8 cellular contexts compared by ENCODE assay signal in the genomic region with DNA sequence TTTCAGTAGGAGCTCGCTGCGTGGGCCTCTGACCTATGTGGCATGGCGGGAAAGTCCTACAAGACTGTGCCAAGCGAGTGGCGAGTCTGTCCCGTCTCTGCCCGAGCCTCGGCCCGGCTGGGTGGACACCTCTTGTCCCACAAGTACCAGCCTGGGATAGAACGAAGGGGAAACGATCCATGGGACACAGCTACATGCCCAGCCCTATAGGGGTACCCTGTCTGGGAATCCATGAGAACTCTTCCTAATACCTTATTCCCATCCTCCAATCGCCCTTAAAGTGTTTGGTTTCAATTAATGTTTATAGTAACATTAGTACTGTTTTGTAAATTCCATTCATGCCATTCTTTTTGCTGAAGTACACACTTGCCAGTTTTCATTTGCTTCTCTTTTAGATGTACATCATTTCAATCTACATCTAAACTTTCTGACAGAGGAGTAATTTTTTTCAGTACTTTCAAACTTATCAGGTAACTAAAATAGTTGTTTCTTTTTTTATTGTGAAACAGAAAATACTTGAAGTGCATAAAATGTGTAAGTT. TPM values are rescaled to one million over a fixed set of nuclear protein-coding genes. Genes with fewer than 3 reads are reported as not detected.
DNase-seq lines count a peak whose midpoint lies in the region; ATAC-seq, FAIRE-seq and TF ChIP-seq lines count a peak whose summit lies in the region.

No MANE protein-coding gene starts in this region.

- intact Hi-C loops in left cardiac atrium (cut with DNase I): loop anchor here in 1 of 2 donors (10.0 kb wide), 1 partner anchor 76 kb away; a partner anchor contains a TSS
- intact Hi-C loops in GM12878 (cut with micrococcal nuclease; ENCODE audit: unreplicated experiment): loop anchor here (1.0 to 5.0 kb wide), 2 partner anchors 11 to 67 kb away; a partner anchor contains a TSS
- intact Hi-C loops in lower leg skin (cut with DNase I; ENCODE audit: low total_unique reads): no loop called here

- H3K4me3 ChIP-seq in cardiac muscle cell: peak overlapping the region; percentile 79
- peak overlapping the region; percentile 79 for H3K4me3 ChIP-seq in GM12878
- H3K4me3 ChIP-seq in lower leg skin (ENCODE audit: low read depth, poor library complexity, severe bottlenecking): peak overlapping the region; percentile 86
- peak overlapping the region; percentile 76 for H3K4me3 ChIP-seq in urinary bladder (ENCODE audit: low read depth, low read length)

- H3K9ac ChIP-seq in GM12878 (ENCODE audit: control insufficient read depth, insufficient read depth, low read length): peak overlapping the region; percentile 71

- DNase-seq in cardiac muscle cell (ENCODE audit: low read depth in 1 of 2, low spot score in 1 of 2) (no peak), left cardiac atrium (no peak), GM12878 (ENCODE audit: low read depth, low spot score) (no peak), lower leg skin (ENCODE audit: low spot score in 2 of 2) (no peak), amygdala (lab: John Stamatoyannopoulos, UW) (no peak), DMS 273 (lab: John Stamatoyannopoulos, UW; ENCODE audit: unreplicated experiment) (no peak), EL (no peak)

- CTCF ChIA-PET in GM12878 (lab: Yijun Ruan, JAX): interaction anchor here (0.6 to 1.1 kb wide), 2 partner anchors 10 to 12 kb away, joined by 3 read pairs; a partner anchor contains a TSS

- in situ Hi-C loops in GM12878 (cut with MboI): no loop called here

- 22% methylated on average over 11 of the region's 12 CpGs for WGBS in GM12878 (ENCODE audit: insufficient coverage, insufficient replicate concordance, low lambda C conversion rate, missing lambda C conversion rate)
- 4 to 13% methylated on average over 10 to 12 of the region's 12 CpGs for WGBS in lower leg skin, 2 donors
- WGBS in urinary bladder: 9% methylated on average over 12 of the region's 12 CpGs

- FAIRE-seq in GM12878 (lab: Jason Lieb, UNC): no peak

- H3K36me3 ChIP-seq in cardiac muscle cell (no peaks in the 10 kb centered on the region), GM12878 (ENCODE audit: control insufficient read depth in 2 of 2, insufficient read depth in 2 of 2, low read length in 1 of 2) (peaks cover 0 to 3% of the 10 kb centered on the region in 2 experiments; a peak in 1 of 4 replicates), urinary bladder (ENCODE audit: insufficient read depth) (peaks cover 2% of the 10 kb centered on the region)

- no peak for TF ChIP-seq CTCF in cardiac muscle cell (IDR thresholded peaks at IDR 0.05; ENCODE audit: low read depth, low read length)
- no peak for TF ChIP-seq CTCF in GM12878 (IDR thresholded peaks at IDR 0.05 in 2 of 3, conservative IDR thresholded peaks at IDR 0.05 in 1 of 3; ENCODE audit: control insufficient read depth in 2 of 3, extremely low read depth in 1 of 3, insufficient read depth in 1 of 3, low read depth in 3 of 3, low read length in 3 of 3)
- TF ChIP-seq CTCF in lower leg skin (IDR thresholded peaks at IDR 0.05): no peak

- POLR2A ChIA-PET in GM12878 (lab: Charles Lee): interaction anchor here (3.3 kb wide), 1 partner anchor 11 kb away, joined by 37 read pairs; a partner anchor contains a TSS

- SMC1A ChIA-PET in GM12878 (lab: Charles Lee; ENCODE audit: uncharacterized antibody, unreplicated experiment): interaction anchor here (4.6 kb wide), 1 partner anchor 11 kb away, joined by 37 read pairs; a partner anchor contains a TSS

- no peaks in the 10 kb centered on the region for H3K9me3 ChIP-seq in cardiac muscle cell (ENCODE audit: low read depth)
- H3K9me3 ChIP-seq in GM12878 (replicated peaks; ENCODE audit: control insufficient read depth, insufficient read depth, low read length): peaks cover 19% of the 10 kb centered on the region

- TF ChIP-seq EP300 in GM12878 (IDR thresholded peaks at IDR 0.05; ENCODE audit: borderline replicate concordance in 1 of 2, control insufficient read depth in 1 of 2, low read depth in 2 of 2, low read length in 2 of 2): no peak

- H3K27me3 ChIP-seq in cardiac muscle cell (no peaks in the 10 kb centered on the region), GM12878 (replicated peaks in 1 of 2; ENCODE audit: control insufficient read depth in 2 of 2, insufficient read depth in 2 of 2, low read length in 1 of 2) (no peaks in the 10 kb centered on the region)

- no peak for ATAC-seq in left cardiac atrium
- no peak for ATAC-seq in GM12878

- peak overlapping the region; percentile 90 for H3K4me2 ChIP-seq in GM12878 (ENCODE audit: control insufficient read depth, insufficient read depth)

- H3K4me1 ChIP-seq in cardiac muscle cell (ENCODE audit: low read depth): no peaks in the 10 kb centered on the region
- H3K4me1 ChIP-seq in GM12878 (ENCODE audit: control insufficient read depth, insufficient read depth, low read length): 0 out of 2 replicates have a peak, but pooled peaks cover 3% of the 10 kb centered on the region
- peaks cover 2% of the 10 kb centered on the region for H3K4me1 ChIP-seq in urinary bladder (ENCODE audit: insufficient read depth)

- no peaks in the 10 kb centered on the region for H4K20me1 ChIP-seq in GM12878 (ENCODE audit: control insufficient read depth, insufficient read depth)

- BruUV-seq in GM12878 (replicated peaks; lab: Mats Ljungman, UMichigan): TSS peak; percentile 77

- H3K79me2 ChIP-seq in GM12878 (ENCODE audit: control insufficient read depth, insufficient read depth, low read length): 0 out of 2 replicates have a peak, but pooled peaks cover 2% of the 10 kb centered on the region

- TF ChIP-seq RAD21 in GM12878 (IDR thresholded peaks at IDR 0.05; ENCODE audit: insufficient read depth, low read depth, low read length): no peak

- TF ChIP-seq POLR2A in GM12878 (IDR thresholded peaks at IDR 0.05; ENCODE audit: low read depth, low read length) (no peak), lower leg skin (IDR thresholded peaks at IDR 0.05) (no peak)

- RAD21 ChIA-PET in GM12878 (lab: Charles Lee; ENCODE audit: unreplicated experiment): interaction anchor here (3.0 kb wide), 1 partner anchor 11 kb away, joined by 38 read pairs; a partner anchor contains a TSS

- H3K27ac ChIP-seq in cardiac muscle cell (peak overlapping the region; percentile 97), GM12878 (ENCODE audit: control insufficient read depth, insufficient read depth) (peak overlapping the region; percentile 69), urinary bladder (ENCODE audit: low read depth) (no peak overlapping the region)

- H2AFZ ChIP-seq in GM12878 (ENCODE audit: control insufficient read depth, low read depth, low read length): peak overlapping the region; percentile 83

TF ChIP-seq in GM12878, 131 proteins besides CTCF, POLR2A, EP300 and RAD21 (continues in another document):
- no peak for TF ChIP-seq ZNF384 (IDR thresholded peaks at IDR 0.05; ENCODE audit: borderline replicate concordance, low read depth, low read length)

RNA-seq across cellular contexts. Expression of a gene that starts 0.7 kb away (rescaled TPM):
- total RNA-seq in cardiac muscle cell (14.7 and 25.3 TPM in 2 replicates), left cardiac atrium (1 to 10 TPM; 6.1 to 8.7 TPM), GM12878 (2014; rRNA removed) (3.1 and 3.2 TPM in 2 replicates), GM12878 (2014; rRNA removed; fragmentation: Illumina TruSeq; extraction: Trizol) (5.2 and 5.3 TPM in 2 replicates), GM12878 (2021) (2.5 and 2.9 TPM in 2 replicates), lower leg skin (1 to 10 TPM; 3.5 to 9.1 (median 4.2) TPM), urinary bladder (20.1 TPM)
- polyA plus RNA-seq in cardiac muscle cell (13.5 and 14.9 TPM in 2 replicates), GM12878 (2011; rRNA removed) (0.87 and 1.7 TPM in 2 replicates), GM12878 (2014; fragmentation: Illumina TruSeq; extraction: Trizol) (2.7 and 3.7 TPM in 2 replicates), GM12878 (2014; fragmentation: Nextera tagmentation; extraction: Ambion mirVana) (1 to 10 TPM; 1.6 to 2.5 TPM), GM12878 (2014; rRNA removed) (1.6 and 2.1 TPM in 2 replicates), GM12878 (2016; fragmentation: Nextera tagmentation; extraction: Ambion mirVana) (1 to 10 TPM; 3.2 to 4.2 TPM), urinary bladder (4.1 TPM)
- total RNA-seq in GM12878 (2013; cell fraction: nucleolus; rRNA removed): 19.7 and 23.4 TPM in 2 replicates
- 2.7 TPM for polyA plus RNA-seq in GM12878 (2011; ENCODE audit: low read depth)
- 0.72 and 1.3 TPM in 2 replicates for polyA plus RNA-seq in GM12878 (2011; cell fraction: cytosol; rRNA removed)
- 0.51 and 0.91 TPM in 2 replicates for polyA plus RNA-seq in GM12878 (2011; cell fraction: nucleus; rRNA removed)
- 2.3 and 3.6 TPM in 2 replicates for polyA plus RNA-seq in GM12878 (2012)
- polyA minus RNA-seq in GM12878 (2011; rRNA and poly(A)+ RNA removed): 1.6 and 2.2 TPM in 2 replicates
- 0.31 and 0.53 TPM in 2 replicates for polyA minus RNA-seq in GM12878 (2011; cell fraction: cytosol; rRNA and poly(A)+ RNA removed)
- polyA minus RNA-seq in GM12878 (2011; cell fraction: nucleus; rRNA and poly(A)+ RNA removed): 0.67 and 0.85 TPM in 2 replicates

RNA-seq across cellular contexts. Expression of a gene that starts 11.8 kb away (rescaled TPM):
- total RNA-seq in cardiac muscle cell: 2.3 and 2.5 TPM in 2 replicates
- polyA plus RNA-seq in cardiac muscle cell: 10.7 and 14.0 TPM in 2 replicates
- 1 to 10 TPM; 3.0 to 4.5 TPM for total RNA-seq in left cardiac atrium
- total RNA-seq in GM12878 (2013; cell fraction: nucleolus; rRNA removed): 15.4 and 19.1 TPM in 2 replicates
- total RNA-seq in GM12878 (2014; rRNA removed): 1.3 and 1.9 TPM in 2 replicates
- 1.8 and 1.9 TPM in 2 replicates for total RNA-seq in GM12878 (2014; rRNA removed; fragmentation: Illumina TruSeq; extraction: Trizol)
- total RNA-seq in GM12878 (2021): 1.5 and 1.8 TPM in 2 replicates
- polyA plus RNA-seq in GM12878 (2011; ENCODE audit: low read depth): 1.3 TPM
- 2.3 and 3.3 TPM in 2 replicates for polyA plus RNA-seq in GM12878 (2011; rRNA removed)
- polyA plus RNA-seq in GM12878 (2011; cell fraction: cytosol; rRNA removed): 0.74 and 1.2 TPM in 2 replicates
- 2.0 and 2.1 TPM in 2 replicates for polyA plus RNA-seq in GM12878 (2011; cell fraction: nucleus; rRNA removed)
- 2.7 and 2.9 TPM in 2 replicates for polyA plus RNA-seq in GM12878 (2012)
- polyA plus RNA-seq in GM12878 (2014; fragmentation: Illumina TruSeq; extraction: Trizol): 2.4 and 2.6 TPM in 2 replicates
- polyA plus RNA-seq in GM12878 (2014; fragmentation: Nextera tagmentation; extraction: Ambion mirVana): 1 to 10 TPM; 1.3 to 1.5 TPM
- 1.7 and 2.3 TPM in 2 replicates for polyA plus RNA-seq in GM12878 (2014; rRNA removed)
- 1 to 10 TPM; 2.1 to 3.0 TPM for polyA plus RNA-seq in GM12878 (2016; fragmentation: Nextera tagmentation; extraction: Ambion mirVana)
- 1.8 and 2.1 TPM in 2 replicates for polyA minus RNA-seq in GM12878 (2011; rRNA and poly(A)+ RNA removed)
- polyA minus RNA-seq in GM12878 (2011; cell fraction: cytosol; rRNA and poly(A)+ RNA removed): not detected in 2 replicates
- 0.97 and 2.1 TPM in 2 replicates for polyA minus RNA-seq in GM12878 (2011; cell fraction: nucleus; rRNA and poly(A)+ RNA removed)
- 1 to 10 TPM; 3.6 to 8.6 (median 5.4) TPM for total RNA-seq in lower leg skin
- total RNA-seq in urinary bladder: 16.2 TPM
- polyA plus RNA-seq in urinary bladder: 4.4 TPM
